ENCODE assay signal across 8 cellular contexts in genomic region chr12:9447791-9448614, GRCh38.
A peak's percentile ranks its signal among the peaks of the same experiment; 100 is the strongest.
DNase-seq lines count a peak whose midpoint lies in the region; ATAC-seq and TF ChIP-seq lines count a peak whose summit lies in the region.
"Not testable (repeated sequence)": the region's sequence is repeated elsewhere in the genome, so short reads cannot be mapped to it uniquely, and the experiment has no call there.

No MANE protein-coding gene starts in this region.

- peaks cover 13 to 29% (median 21%) of the 10 kb centered on the region in 7 donors for H3K4me1 Mint-ChIP-seq in naive thymus-derived CD4-positive, alpha-beta T cell

- peak overlapping the region; percentile 75 for H3K9ac ChIP-seq in DND-41 (ENCODE audit: low read depth, low read length)
- peak overlapping the region; percentile 58; the same call in 1 of the 2 replicates for H3K9ac ChIP-seq in KMS-11
- H3K9ac ChIP-seq in fibroblast of lung (ENCODE audit: insufficient read depth, low read length), result peak overlapping the region; percentile 53

- H3K79me2 ChIP-seq in DND-41 (ENCODE audit: insufficient read depth, low read length), result peaks cover 19% of the 10 kb centered on the region
- H3K79me2 ChIP-seq in KMS-11 (ENCODE audit: insufficient read depth, low read depth); fibroblast of lung (ENCODE audit: control insufficient read depth, insufficient read depth, low read length): not testable (repeated sequence)

- POLR2A ChIA-PET in naive thymus-derived CD4-positive, alpha-beta T cell (lab: Charles Lee), result interaction anchor here (1.1 kb wide), 1 partner anchor 107 kb away, joined by 6 read pairs; no protein-coding TSS in a partner anchor

- not testable (repeated sequence) for H3K36me3 Mint-ChIP-seq in naive thymus-derived CD4-positive, alpha-beta T cell

- not testable (repeated sequence) for H3K27me3 Mint-ChIP-seq in naive thymus-derived CD4-positive, alpha-beta T cell

- H2AFZ ChIP-seq in DND-41 (ENCODE audit: low read depth, low read length), result peak overlapping the region; percentile 98
- H2AFZ ChIP-seq in KMS-11 (ENCODE audit: low read depth), result peak overlapping the region; percentile 92
- H2AFZ ChIP-seq in fibroblast of lung (ENCODE audit: low read length), result peak overlapping the region; percentile 86

- H3K9me3 ChIP-seq in DND-41 (ENCODE audit: insufficient read depth, low read length, severe bottlenecking); Peyer's patch; fibroblast of lung (ENCODE audit: control insufficient read depth, insufficient read depth, low read depth, low read length); naive thymus-derived CD4-positive, alpha-beta T cell (ENCODE audit: control insufficient read depth in 2 of 3, low read length in 3 of 3): not testable (repeated sequence)

- H3K27ac ChIP-seq in DND-41 (ENCODE audit: low read length) (peak overlapping the region; percentile 85), KMS-11 (peak overlapping the region; percentile 61), Peyer's patch (peak overlapping the region; percentile 18 to 82 (median 57)), fibroblast of lung (ENCODE audit: insufficient read depth, low read length) (peak overlapping the region; percentile 38)
- H3K27ac ChIP-seq in naive thymus-derived CD4-positive, alpha-beta T cell (ENCODE audit: low read depth, low read length), result peak overlapping the region; percentile 67

- TF ChIP-seq CTCF in DND-41 (IDR thresholded peaks at IDR 0.05; ENCODE audit: borderline replicate concordance, extremely low read depth, low read length, poor library complexity, severe bottlenecking); KMS-11 (conservative IDR thresholded peaks at IDR 0.05; ENCODE audit: low read depth, low read length); Peyer's patch (IDR thresholded peaks at IDR 0.05); fibroblast of lung (conservative IDR thresholded peaks at IDR 0.05 in 1 of 2, IDR thresholded peaks at IDR 0.05 in 1 of 2; ENCODE audit: low read depth in 1 of 2, low read length in 2 of 2): not testable (repeated sequence)

- CTCF ChIA-PET in naive thymus-derived CD4-positive, alpha-beta T cell (lab: Charles Lee), result not testable (repeated sequence)

- H4K20me1 ChIP-seq in DND-41 (ENCODE audit: insufficient read depth, low read length); KMS-11 (ENCODE audit: insufficient read depth); fibroblast of lung (ENCODE audit: control insufficient read depth, extremely low read depth, insufficient read depth, low read length): not testable (repeated sequence)

- peak; percentile 85 for ATAC-seq in DND-41 (ENCODE audit: insufficient read depth, low read depth)
- ATAC-seq in GM21786 (IDR thresholded peaks at IDR 0.05; ENCODE audit: unreplicated experiment), result peak; percentile 65
- ATAC-seq in naive thymus-derived CD4-positive, alpha-beta T cell, result peak; percentile 93

- H3K4me3 ChIP-seq in DND-41 (ENCODE audit: low read depth in 1 of 2, low read length in 2 of 2) (peak overlapping the region; percentile 65 to 89), Peyer's patch (peak overlapping the region; percentile 30 to 68 (median 56)), fibroblast of lung (replicated peaks in 1 of 4; ENCODE audit: control extremely low read depth in 1 of 4, insufficient read depth in 1 of 4, low read depth in 3 of 4, low read length in 4 of 4) (peak overlapping the region; percentile 57 to 77 (median 70))
- H3K4me3 ChIP-seq in KMS-11 (IDR thresholded peaks at IDR 0.05; ENCODE audit: insufficient read depth, low read depth, low read length), result not testable (repeated sequence)
- peak overlapping the region; percentile 79 for H3K4me3 ChIP-seq in naive thymus-derived CD4-positive, alpha-beta T cell (ENCODE audit: low read length)

- DNase-seq in DND-41 (peak; percentile 93), Peyer's patch (peak; percentile 89 to 97 (median 91)), fibroblast of lung (ENCODE audit: low read depth in 2 of 2) (peak; percentile 76 to 78)
- DNase-seq in activated T-cell treated with anti-CD3 and anti-CD28 coated beads, Interleukin-2, amount 50 U/mL, for 48 hours, result peak; percentile 95
- DNase-seq in naive thymus-derived CD4-positive, alpha-beta T cell, result peak; percentile 79 to 93 (median 91)
- peak; percentile 85 for DNase-seq in stimulated activated CD8-positive, alpha-beta memory T cell treated with anti-CD3 and anti-CD28 coated beads, Interleukin-7, amount 100 ng/mL, for 48 hours (ENCODE audit: extremely low read depth in 1 of 2, low read depth in 1 of 2)

- not testable (repeated sequence) for H3K36me3 ChIP-seq in DND-41 (ENCODE audit: insufficient read depth, low read length); KMS-11 (ENCODE audit: insufficient read depth); Peyer's patch; fibroblast of lung (ENCODE audit: control insufficient read depth, insufficient read depth, low read length); naive thymus-derived CD4-positive, alpha-beta T cell (ENCODE audit: control insufficient read depth in 2 of 3, insufficient read depth in 3 of 3, low read length in 3 of 3)

- H3K27ac Mint-ChIP-seq in naive thymus-derived CD4-positive, alpha-beta T cell, result peak overlapping the region; percentile 88 to 98 (median 93)

- TF ChIP-seq POLR2A in Peyer's patch (IDR thresholded peaks at IDR 0.05), result not testable (repeated sequence)

- intact Hi-C loops in naive thymus-derived CD4-positive, alpha-beta T cell (cut with micrococcal nuclease), result loop anchor here in 1 of 2 donors (5.0 kb wide), 1 partner anchor 349 kb away; no protein-coding TSS in a partner anchor

- H3K4me1 ChIP-seq in DND-41 (ENCODE audit: insufficient read depth, low read length), result peaks cover 17% of the 10 kb centered on the region
- H3K4me1 ChIP-seq in KMS-11 (ENCODE audit: low read depth, poor library complexity, severe bottlenecking); Peyer's patch; fibroblast of lung (ENCODE audit: control insufficient read depth, extremely low read depth, insufficient read depth, low read length); naive thymus-derived CD4-positive, alpha-beta T cell (ENCODE audit: control insufficient read depth in 2 of 2, insufficient read depth in 2 of 2, low read length in 2 of 2): not testable (repeated sequence)

- H3K4me3 Mint-ChIP-seq in naive thymus-derived CD4-positive, alpha-beta T cell, result peak overlapping the region; percentile 94 to 100 (median 96)

- H3K27me3 ChIP-seq in DND-41 (ENCODE audit: insufficient read depth, low read length, poor library complexity); KMS-11 (ENCODE audit: insufficient read depth, low read depth); Peyer's patch; fibroblast of lung (ENCODE audit: control insufficient read depth, insufficient read depth, low read length); naive thymus-derived CD4-positive, alpha-beta T cell (ENCODE audit: control insufficient read depth in 2 of 2, insufficient read depth in 2 of 2, low read length in 2 of 2): not testable (repeated sequence)

- H3K9me3 Mint-ChIP-seq in naive thymus-derived CD4-positive, alpha-beta T cell, result not testable (repeated sequence)

- H3K4me2 ChIP-seq in DND-41 (ENCODE audit: insufficient read depth, low read length) (peak overlapping the region; percentile 86), KMS-11 (peak overlapping the region; percentile 83), fibroblast of lung (ENCODE audit: extremely low read depth, insufficient read depth, low read length) (peak overlapping the region; percentile 64)
